In genomic region chr20:719816-720215, GRCh38 we compare ENCODE assay signal across 20 cellular contexts. TPM values are rescaled to one million over a fixed set of nuclear protein-coding genes. Genes with fewer than 3 reads are reported as not detected.
DNase-seq lines count a peak whose midpoint lies in the region; ATAC-seq and TF ChIP-seq lines count a peak whose summit lies in the region.
"Had no signal": no experiment of that assay in that cellular context is flagged by ENCODE, and none has a peak within 500 bp of the region (broad histone marks: within the 10 kb centered on the region; RNA-seq: fewer than 3 reads in every experiment).

No MANE protein-coding gene starts in this region.

- peaks cover 0 to 80% (median 0%) of the 10 kb centered on the region in 7 donors for H3K27me3 ChIP-seq in spleen (replicated peaks in 1 of 7)
- H3K27me3 ChIP-seq: Peyer's patch had no signal

- no peaks in the 10 kb centered on the region for H3K4me1 ChIP-seq in spleen
- H3K4me1 ChIP-seq: Caco-2, Peyer's patch had no signal

- no peaks in the 10 kb centered on the region for H3K4me1 Mint-ChIP-seq in T-helper 17 cell
- no peaks in the 10 kb centered on the region for H3K4me1 Mint-ChIP-seq in activated T-cell treated with anti-CD3 and anti-CD28 coated beads, Interleukin-2, amount 50 U/mL, for 72 hours (ENCODE audit: low read depth)

- 66 to 84% (median 75%) methylated on average over 11 of the region's 11 CpGs for WGBS in spleen, 5 donors

- H3K27me3 Mint-ChIP-seq in T-helper 17 cell = peaks cover 65% of the 10 kb centered on the region
- peaks cover 31% of the 10 kb centered on the region for H3K27me3 Mint-ChIP-seq in activated T-cell treated with anti-CD3 and anti-CD28 coated beads, Interleukin-2, amount 50 U/mL, for 72 hours (ENCODE audit: low read depth)

- peaks cover 0 to 1% (median under 1%) of the 10 kb centered on the region in 8 donors for H3K9me3 ChIP-seq in spleen
- no peaks in the 10 kb centered on the region for H3K9me3 ChIP-seq in T-helper 17 cell (ENCODE audit: control insufficient read depth, low read length, poor library complexity, severe bottlenecking)
- H3K9me3 ChIP-seq: Caco-2, Peyer's patch had no signal

- no peak overlapping the region for H3K4me3 Mint-ChIP-seq in T-helper 17 cell
- H3K4me3 Mint-ChIP-seq in activated T-cell treated with anti-CD3 and anti-CD28 coated beads, Interleukin-2, amount 50 U/mL, for 72 hours = no peak overlapping the region
- H3K4me3 Mint-ChIP-seq: CD14-positive monocyte had no signal

- no peak for TF ChIP-seq CTCF in spleen (IDR thresholded peaks at IDR 0.05 in 8 of 11, conservative IDR thresholded peaks at IDR 0.05 in 3 of 11)

- no peak overlapping the region for H3K27ac Mint-ChIP-seq in T-helper 17 cell
- H3K27ac Mint-ChIP-seq in activated T-cell treated with anti-CD3 and anti-CD28 coated beads, Interleukin-2, amount 50 U/mL, for 72 hours = no peak overlapping the region

- intact Hi-C loops in spleen (cut with DNase I; ENCODE audit: low total_unique reads) = no loop called here

- in situ Hi-C loops in SK-MEL-5 (cut with HindIII; ENCODE audit: low pct_unique_long_range_greater_than_20kb, low sequenced_read_pairs) = no loop called here

- H3K9me3 Mint-ChIP-seq in activated T-cell treated with anti-CD3 and anti-CD28 coated beads, Interleukin-2, amount 50 U/mL, for 72 hours = no peaks in the 10 kb centered on the region

- DNase-seq in NCI-H82 (lab: John Stamatoyannopoulos, UW) (peak; percentile 45), NCI-H82 treated with DMSO at 0.1 percent for 48 hours (lab: John Stamatoyannopoulos, UW; ENCODE audit: unreplicated experiment) (no peak), SK-MEL-5 (ENCODE audit: low read depth, low spot score) (peak; percentile 32), left kidney (ENCODE audit: low read depth, low spot score) (peak; percentile 21), spleen (peak; percentile 41), T-helper 17 cell (no peak)
- DNase-seq in stimulated activated CD4-positive, alpha-beta T cell treated with anti-CD3 and anti-CD28 coated beads, Interleukin-15, amount 100 ng/mL, for 24 hours = no peak
- no peak for DNase-seq in activated T-cell treated with anti-CD3 and anti-CD28 coated beads, Interleukin-2, amount 50 U/mL, for 72 hours
- DNase-seq: Caco-2, DND-41, NCI-H1417 treated with DMSO at 0.1 percent for 48 hours, NCI-H2081 treated with DMSO at 0.1 percent for 48 hours, NCI-H446 treated with DMSO at 0.1 percent for 48 hours, NCI-H774, Right ventricle myocardium superior had no signal

- peaks cover 4% of the 10 kb centered on the region for H3K36me3 Mint-ChIP-seq in T-helper 17 cell (ENCODE audit: low read depth)
- no peaks in the 10 kb centered on the region for H3K36me3 Mint-ChIP-seq in activated T-cell treated with anti-CD3 and anti-CD28 coated beads, Interleukin-2, amount 50 U/mL, for 72 hours (ENCODE audit: insufficient read depth in 2 of 2)
- H3K36me3 Mint-ChIP-seq: CD14-positive monocyte had no signal

- no peaks in the 10 kb centered on the region for H3K36me3 ChIP-seq in spleen
- H3K36me3 ChIP-seq: Peyer's patch had no signal

- no peak for ATAC-seq in T-helper 17 cell
- ATAC-seq in activated T-cell treated with anti-CD3 and anti-CD28 coated beads, Interleukin-2, amount 50 U/mL, for 72 hours (replicated peaks in 1 of 2) = no peak
- ATAC-seq: HCT116 had no signal

- H3K27ac ChIP-seq in spleen = no peak overlapping the region
- H3K27ac ChIP-seq: Peyer's patch had no signal

- TF ChIP-seq POLR2A in spleen (IDR thresholded peaks at IDR 0.05) = no peak

- no peak overlapping the region for H3K4me3 ChIP-seq in spleen
- H3K4me3 ChIP-seq: Peyer's patch had no signal

RNA-seq across cellular contexts. Expression of gene SCRT2, which starts 44.2 kb away (rescaled TPM):
- not detected in 2 replicates for total RNA-seq in SK-MEL-5 (2014; rRNA removed; shearing (Covaris generic))
- polyA plus RNA-seq in SK-MEL-5 (2015; cell fraction: cytosol; rRNA removed) = not detected in 2 replicates
- polyA plus RNA-seq in SK-MEL-5 (2015; cell fraction: nucleus; rRNA removed) = not detected in 2 replicates
- total RNA-seq in spleen = under 1 TPM in 1 of 7 donors, not detected in 6; 0.09 TPM
- polyA plus RNA-seq in spleen = not detected
- total RNA-seq in T-helper 17 cell = not detected
- total RNA-seq in activated T-cell treated with anti-CD3 and anti-CD28 coated beads, Interleukin-2, amount 50 U/mL, for 72 hours = not detected
- total RNA-seq: A172, Caco-2, HT-29, Peyer's patch, Right ventricle myocardium superior had no signal
- polyA plus RNA-seq: CD14-positive monocyte had no signal

RNA-seq across cellular contexts. Expression of gene SLC52A3, which starts 48.5 kb away (rescaled TPM):
- 0.03 and 0.11 TPM in 2 replicates for total RNA-seq in SK-MEL-5 (2014; rRNA removed; shearing (Covaris generic))
- 0.08 and 0.15 TPM in 2 replicates for polyA plus RNA-seq in SK-MEL-5 (2015; cell fraction: cytosol; rRNA removed)
- 1.8 TPM in 1 of 2 replicates, not detected in the other for polyA plus RNA-seq in SK-MEL-5 (2015; cell fraction: nucleus; rRNA removed)
- under 1 TPM in 4 of 7 donors, not detected in 3; 0.17 to 0.44 (median 0.27) TPM for total RNA-seq in spleen
- polyA plus RNA-seq in spleen = under 1 TPM; 0.03 to 0.08 (median 0.04) TPM
- not detected for total RNA-seq in T-helper 17 cell
- not detected for total RNA-seq in activated T-cell treated with anti-CD3 and anti-CD28 coated beads, Interleukin-2, amount 50 U/mL, for 72 hours
- polyA plus RNA-seq: CD14-positive monocyte had no signal

Comparison
In these comparisons a context has a peak if more than half of its experiments do, and no peak if none do; other contexts are left out.
1. DNase-seq: peak in NCI-H82 (single experiment), SK-MEL-5 (single experiment), left kidney (single experiment) and spleen (single experiment); none in NCI-H82 treated with DMSO at 0.1 percent for 48 hours (single experiment), stimulated activated CD4-positive, alpha-beta T cell treated with anti-CD3 and anti-CD28 coated beads, Interleukin-15, amount 100 ng/mL, for 24 hours (single experiment), T-helper 17 cell (0 of 3) and activated T-cell treated with anti-CD3 and anti-CD28 coated beads, Interleukin-2, amount 50 U/mL, for 72 hours (0 of 2).